ENCODE assay signal across 1 cellular context in genomic region chr3:134085034-134085775, GRCh38.
TF ChIP-seq lines count a peak whose summit lies in the region.

No MANE protein-coding gene starts in this region.

TF ChIP-seq in SK-N-SH treated with all-trans-retinoic acid at 6 μM for 48 hours, 23 proteins besides CTCF, POLR2A, EP300 and RAD21 (continued from another document):
- TF ChIP-seq, protein P1, sequence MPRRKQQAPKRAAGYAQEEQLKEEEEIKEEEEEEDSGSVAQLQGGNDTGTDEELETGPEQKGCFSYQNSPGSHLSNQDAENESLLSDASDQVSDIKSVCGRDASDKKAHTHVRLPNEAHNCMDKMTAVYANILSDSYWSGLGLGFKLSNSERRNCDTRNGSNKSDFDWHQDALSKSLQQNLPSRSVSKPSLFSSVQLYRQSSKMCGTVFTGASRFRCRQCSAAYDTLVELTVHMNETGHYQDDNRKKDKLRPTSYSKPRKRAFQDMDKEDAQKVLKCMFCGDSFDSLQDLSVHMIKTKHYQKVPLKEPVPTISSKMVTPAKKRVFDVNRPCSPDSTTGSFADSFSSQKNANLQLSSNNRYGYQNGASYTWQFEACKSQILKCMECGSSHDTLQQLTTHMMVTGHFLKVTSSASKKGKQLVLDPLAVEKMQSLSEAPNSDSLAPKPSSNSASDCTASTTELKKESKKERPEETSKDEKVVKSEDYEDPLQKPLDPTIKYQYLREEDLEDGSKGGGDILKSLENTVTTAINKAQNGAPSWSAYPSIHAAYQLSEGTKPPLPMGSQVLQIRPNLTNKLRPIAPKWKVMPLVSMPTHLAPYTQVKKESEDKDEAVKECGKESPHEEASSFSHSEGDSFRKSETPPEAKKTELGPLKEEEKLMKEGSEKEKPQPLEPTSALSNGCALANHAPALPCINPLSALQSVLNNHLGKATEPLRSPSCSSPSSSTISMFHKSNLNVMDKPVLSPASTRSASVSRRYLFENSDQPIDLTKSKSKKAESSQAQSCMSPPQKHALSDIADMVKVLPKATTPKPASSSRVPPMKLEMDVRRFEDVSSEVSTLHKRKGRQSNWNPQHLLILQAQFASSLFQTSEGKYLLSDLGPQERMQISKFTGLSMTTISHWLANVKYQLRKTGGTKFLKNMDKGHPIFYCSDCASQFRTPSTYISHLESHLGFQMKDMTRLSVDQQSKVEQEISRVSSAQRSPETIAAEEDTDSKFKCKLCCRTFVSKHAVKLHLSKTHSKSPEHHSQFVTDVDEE (CRISPR knock-in tag; IDR thresholded peaks at IDR 0.05) = no peak
